Comparison of ENCODE assay signal across 9 cellular contexts in the genomic region with DNA sequence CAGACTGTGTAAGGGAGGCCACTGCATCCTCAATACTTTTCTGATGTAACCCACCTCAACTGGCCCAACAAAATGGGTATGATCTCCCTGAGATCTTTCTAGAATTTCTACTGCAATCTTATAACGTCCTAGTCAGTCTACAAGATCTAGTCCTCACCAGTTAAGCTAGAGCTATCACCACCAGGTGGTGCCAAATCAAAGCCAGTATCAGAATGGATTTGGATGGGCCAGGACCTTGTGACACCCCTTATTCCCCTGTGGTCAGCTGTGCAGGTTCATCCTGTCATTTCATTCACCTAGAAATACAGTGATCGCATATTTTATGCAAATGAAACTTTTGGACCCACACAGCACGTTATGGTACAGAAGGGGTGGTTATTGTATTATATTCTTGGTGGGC.
DNase-seq lines count a peak whose midpoint lies in the region; ATAC-seq and FAIRE-seq lines count a peak whose summit lies in the region.
"Had no signal": no experiment of that assay in that cellular context is flagged by ENCODE, and none has a peak within 500 bp of the region (broad histone marks: within the 10 kb centered on the region; RNA-seq: fewer than 3 reads in every experiment).

No MANE protein-coding gene starts in this region.

- in situ Hi-C loops in T47D (cut with HindIII; ENCODE audit: low pct_unique_long_range_greater_than_20kb, low sequenced_read_pairs), result no loop called here

- H3K36me3 Mint-ChIP-seq in memory B cell, result peaks cover 12% of the 10 kb centered on the region

- peak; percentile 58 for ATAC-seq in memory B cell (ENCODE audit: low read depth)
- ATAC-seq in HG03439 (IDR thresholded peaks at IDR 0.05; ENCODE audit: unreplicated experiment), result no peak
- ATAC-seq in HG03135 (IDR thresholded peaks at IDR 0.05; ENCODE audit: unreplicated experiment), result no peak

- FAIRE-seq in GM19239 (lab: Jason Lieb, UNC), result peak; percentile 52

- H3K4me1 Mint-ChIP-seq in memory B cell, result peaks cover 17% of the 10 kb centered on the region

- no peak overlapping the region for H3K4me3 Mint-ChIP-seq in memory B cell

- no peak overlapping the region for H3K27ac Mint-ChIP-seq in memory B cell

- peaks cover 2% of the 10 kb centered on the region for H3K9me3 Mint-ChIP-seq in memory B cell

- no peaks in the 10 kb centered on the region for H3K27me3 Mint-ChIP-seq in memory B cell

- peak; percentile 31 for DNase-seq in COR-L47 (lab: John Stamatoyannopoulos, UW)
- DNase-seq in GM19239 (ENCODE audit: insufficient read length, low spot score), result peak; percentile 10
- DNase-seq in NCI-H526 treated with DMSO at 0.1 percent for 48 hours (lab: John Stamatoyannopoulos, UW), result peak; percentile 21
- DNase-seq in T47D (ENCODE audit: low read depth in 1 of 2, low spot score in 1 of 2), result peak; percentile 8 to 63
- peak in 1 of 2 donors; percentile 4 for DNase-seq in memory B cell (ENCODE audit: low spot score in 2 of 2)
- no peak for DNase-seq in occipital lobe (lab: John Stamatoyannopoulos, UW)
- DNase-seq: right cardiac atrium had no signal
